ENCODE assay signal across 13 cellular contexts in genomic region chr1:6351480-6352137, GRCh38. TPM values are rescaled to one million over a fixed set of nuclear protein-coding genes. Genes with fewer than 3 reads are reported as not detected.
A peak's percentile ranks its signal among the peaks of the same experiment; 100 is the strongest.
DNase-seq lines count a peak whose midpoint lies in the region; ATAC-seq, FAIRE-seq and TF ChIP-seq lines count a peak whose summit lies in the region.
"Had no signal": no experiment of that assay in that cellular context is flagged by ENCODE, and none has a peak within 500 bp of the region (broad histone marks: within the 10 kb centered on the region; RNA-seq: fewer than 3 reads in every experiment).

No MANE protein-coding gene starts in this region.

- POLR2A ChIA-PET in MCF 10A (lab: Yijun Ruan, JAX): interaction anchor here (0.6 to 1.1 kb wide), 3 partner anchors 58 to 72 kb away, joined by 3 read pairs; no protein-coding TSS in a partner anchor
- POLR2A ChIA-PET in naive thymus-derived CD8-positive, alpha-beta T cell (lab: Charles Lee): no interaction called here

- 69% methylated on average over 15 of the region's 15 CpGs; no CpG with 5 or more reads in 1 of the 2 donors for WGBS in transverse colon (ENCODE audit: low coverage in 1 of 2), 2 donors

- intact Hi-C loops in MCF 10A (cut with micrococcal nuclease): no loop called here
- intact Hi-C loops in breast epithelium (cut with DNase I; ENCODE audit: low total_unique reads): no loop called here
- intact Hi-C loops in left ventricle myocardium inferior (cut with micrococcal nuclease): no loop called here
- intact Hi-C loops in transverse colon (cut with DNase I; ENCODE audit: low total_unique reads): no loop called here

- peaks cover 38% of the 10 kb centered on the region for H3K4me1 Mint-ChIP-seq in MCF 10A (ENCODE audit: insufficient read depth, unreplicated experiment)
- peaks cover 19 to 30% (median 27%) of the 10 kb centered on the region in 4 donors for H3K4me1 Mint-ChIP-seq in naive thymus-derived CD8-positive, alpha-beta T cell

- no peak for FAIRE-seq in GM12892 (lab: Jason Lieb, UNC)

- H3K36me3 ChIP-seq in breast epithelium (no peaks in the 10 kb centered on the region), left ventricle myocardium inferior (no peaks in the 10 kb centered on the region), transverse colon (no peaks in the 10 kb centered on the region)
- H3K36me3 ChIP-seq: cardiac muscle cell, neutrophil had no signal

- TF ChIP-seq POLR2A in breast epithelium (IDR thresholded peaks at IDR 0.05) (no peak), transverse colon (IDR thresholded peaks at IDR 0.05) (no peak), GM12892 (IDR thresholded peaks at IDR 0.05; ENCODE audit: low read depth, low read length) (no peak)

- no peaks in the 10 kb centered on the region for H3K27me3 Mint-ChIP-seq in MCF 10A (ENCODE audit: insufficient read depth, unreplicated experiment)
- no peaks in the 10 kb centered on the region for H3K27me3 Mint-ChIP-seq in naive thymus-derived CD8-positive, alpha-beta T cell

- no TSS peak for BruUV-seq in MCF 10A (replicated peaks; lab: Mats Ljungman, UMichigan)

- no peak overlapping the region for H3K4me3 Mint-ChIP-seq in MCF 10A (ENCODE audit: unreplicated experiment)
- H3K4me3 Mint-ChIP-seq in naive thymus-derived CD8-positive, alpha-beta T cell: no peak overlapping the region
- H3K4me3 Mint-ChIP-seq: activated T-cell treated with anti-CD3 and anti-CD28 coated beads, Interleukin-2, amount 50 U/mL, for 72 hours had no signal

- H3K27me3 ChIP-seq in breast epithelium (no peaks in the 10 kb centered on the region), left ventricle myocardium inferior (ENCODE audit: low read depth) (no peaks in the 10 kb centered on the region), transverse colon (no peaks in the 10 kb centered on the region)
- H3K27me3 ChIP-seq: cardiac muscle cell, neutrophil had no signal

- no peak for ATAC-seq in naive thymus-derived CD8-positive, alpha-beta T cell
- ATAC-seq: activated T-cell treated with anti-CD3 and anti-CD28 coated beads, Interleukin-2, amount 50 U/mL, for 72 hours had no signal

- H3K27ac ChIP-seq in breast epithelium: no peak overlapping the region
- H3K27ac ChIP-seq in left ventricle myocardium inferior (replicated peaks): no peak overlapping the region
- peak overlapping the region; percentile 17 to 83 (median 82) for H3K27ac ChIP-seq in transverse colon
- H3K27ac ChIP-seq: cardiac muscle cell, neutrophil had no signal

- H3K9me3 Mint-ChIP-seq in MCF 10A (ENCODE audit: unreplicated experiment): no peaks in the 10 kb centered on the region
- H3K9me3 Mint-ChIP-seq in naive thymus-derived CD8-positive, alpha-beta T cell: no peaks in the 10 kb centered on the region
- H3K9me3 Mint-ChIP-seq: activated T-cell treated with anti-CD3 and anti-CD28 coated beads, Interleukin-2, amount 50 U/mL, for 72 hours had no signal

- no peaks in the 10 kb centered on the region for H3K9me3 ChIP-seq in breast epithelium
- H3K9me3 ChIP-seq in left ventricle myocardium inferior (replicated peaks): no peaks in the 10 kb centered on the region
- H3K9me3 ChIP-seq in transverse colon: no peaks in the 10 kb centered on the region
- H3K9me3 ChIP-seq: neutrophil had no signal

- H3K27ac Mint-ChIP-seq in MCF 10A (ENCODE audit: low read depth, unreplicated experiment): peak overlapping the region; percentile 67
- peak overlapping the region in 4 of 10 donors; percentile 48 to 83 (median 58) for H3K27ac Mint-ChIP-seq in naive thymus-derived CD8-positive, alpha-beta T cell
- H3K27ac Mint-ChIP-seq: activated T-cell treated with anti-CD3 and anti-CD28 coated beads, Interleukin-2, amount 50 U/mL, for 72 hours had no signal

- H3K4me1 ChIP-seq in breast epithelium: peaks cover 4 to 33% of the 10 kb centered on the region in 2 donors
- peaks cover 63% of the 10 kb centered on the region for H3K4me1 ChIP-seq in left ventricle myocardium inferior
- peaks cover 14 to 55% (median 47%) of the 10 kb centered on the region in 4 donors for H3K4me1 ChIP-seq in transverse colon

- no peak for TF ChIP-seq EP300 in transverse colon (IDR thresholded peaks at IDR 0.05; ENCODE audit: low read depth)

- TF ChIP-seq CTCF in MCF 10A (IDR thresholded peaks at IDR 0.05; ENCODE audit: unreplicated experiment): no peak
- no peak for TF ChIP-seq CTCF in breast epithelium (IDR thresholded peaks at IDR 0.05)
- no peak for TF ChIP-seq CTCF in left ventricle myocardium inferior (IDR thresholded peaks at IDR 0.05; ENCODE audit: borderline replicate concordance)
- TF ChIP-seq CTCF in transverse colon (IDR thresholded peaks at IDR 0.05): no peak

- peaks cover 17% of the 10 kb centered on the region for H3K36me3 Mint-ChIP-seq in MCF 10A (ENCODE audit: insufficient read depth, unreplicated experiment)
- no peaks in the 10 kb centered on the region for H3K36me3 Mint-ChIP-seq in naive thymus-derived CD8-positive, alpha-beta T cell

- in situ Hi-C loops in transverse colon (cut with MboI; ENCODE audit: low pct_ligation_motif_present in 1 of 4, low pct_unique_long_range_greater_than_20kb in 1 of 4, low sequenced_read_pairs in 3 of 4): loop anchor here in 1 of 4 donors (10.0 kb wide), 1 partner anchor 53 kb away; no protein-coding TSS in a partner anchor

- H3K4me3 ChIP-seq in breast epithelium (no peak overlapping the region), left ventricle myocardium inferior (no peak overlapping the region), transverse colon (no peak overlapping the region)
- H3K4me3 ChIP-seq: cardiac muscle cell had no signal

- DNase-seq in MCF 10A (ENCODE audit: unreplicated experiment) (peak; percentile 59), breast epithelium (ENCODE audit: low spot score in 2 of 2) (no peak), RPMI8226 (peak; percentile 86), left ventricle myocardium inferior (peak; percentile 60), transverse colon (peak; percentile 81), GM12892 (ENCODE audit: insufficient read length) (no peak)
- no peak for DNase-seq in naive thymus-derived CD8-positive, alpha-beta T cell
- no peak for DNase-seq in activated naive CD4-positive, alpha-beta T cell treated with Interleukin-2 at 50 U/mL for 16 hours
- DNase-seq: activated T-cell treated with anti-CD3 and anti-CD28 coated beads, Interleukin-2, amount 50 U/mL, for 72 hours; MV-4-11; stimulated activated naive CD4-positive, alpha-beta T cell treated with Interleukin-2 at 50 U/mL for 16 hours had no signal

- CTCF ChIA-PET in MCF 10A (lab: Yijun Ruan, JAX): interaction anchor here (0.9 to 3.0 kb wide), 4 partner anchors 10 to 109 kb away, joined by 3 to 20 read pairs (median 12); no protein-coding TSS in a partner anchor

RNA-seq across cellular contexts. Expression of gene ACOT7, which starts 42.0 kb away (rescaled TPM):
- 110 and 117 TPM in 2 replicates for total RNA-seq in MCF 10A (2022)
- 10 to 100 TPM in 2 of 3 donors, 1 to 10 TPM in 1; 9.4 to 12.8 (median 11.5) TPM for total RNA-seq in breast epithelium
- 8.6 TPM for total RNA-seq in left ventricle myocardium inferior
- total RNA-seq in transverse colon: 10 to 100 TPM in 3 of 4 donors, 1 to 10 TPM in 1; 5.6 to 55.0 (median 31.0) TPM
- 1 to 10 TPM; 4.3 to 4.9 TPM for total RNA-seq in naive thymus-derived CD8-positive, alpha-beta T cell
- 1 to 10 TPM; 5.6 to 9.4 (median 7.8) TPM for polyA plus RNA-seq in naive thymus-derived CD8-positive, alpha-beta T cell
- 46.6 TPM for polyA plus RNA-seq in GM12892 (2012; ENCODE audit: missing spikeins)

Comparison
In these comparisons a context has a peak if more than half of its experiments do, and no peak if none do; other contexts are left out.
1. DNase-seq: peak in MCF 10A (single experiment), RPMI8226 (single experiment), left ventricle myocardium inferior (single experiment) and transverse colon (single experiment); none in breast epithelium (0 of 2), naive thymus-derived CD8-positive, alpha-beta T cell (0 of 10), activated naive CD4-positive, alpha-beta T cell treated with Interleukin-2 at 50 U/mL for 16 hours (single experiment) and GM12892 (single experiment).
2. H3K27ac ChIP-seq: peak in transverse colon (4 of 4); none in breast epithelium (0 of 2) and left ventricle myocardium inferior (single experiment).